ENCODE assay signal across 27 cellular contexts in genomic region chr12:83904175-83904574, GRCh38.
"Had no signal": no experiment of that assay in that cellular context is flagged by ENCODE, and none has a peak within 500 bp of the region (broad histone marks: within the 10 kb centered on the region; RNA-seq: fewer than 3 reads in every experiment).

No MANE protein-coding gene starts in this region.

- H3K4me3 Mint-ChIP-seq: naive thymus-derived CD4-positive, alpha-beta T cell; nephron; neural progenitor cell had no signal

- H3K36me3 Mint-ChIP-seq: naive thymus-derived CD4-positive, alpha-beta T cell; neural progenitor cell had no signal

- H3K9me3 ChIP-seq: esophagus squamous epithelium, heart left ventricle, prostate gland, right atrium auricular region, testis, tibial artery, upper lobe of left lung had no signal

- H3K4me3 ChIP-seq: coronary artery, esophagus squamous epithelium, heart left ventricle, left lung, neural progenitor cell, prostate gland, right atrium auricular region, skin epidermis, spleen, testis, tibial artery, upper lobe of left lung had no signal

- H3K9me3 Mint-ChIP-seq: neural progenitor cell had no signal

- ATAC-seq: heart left ventricle; left cardiac atrium; left lung; naive thymus-derived CD4-positive, alpha-beta T cell; stimulated activated naive CD8-positive, alpha-beta T cell treated with anti-CD3 and anti-CD28 coated beads, Interleukin-15, Interleukin-2, amounts not matched to agents 100 U/mL and 50 U/mL, for 24 hours had no signal

- H3K4me1 Mint-ChIP-seq: naive thymus-derived CD4-positive, alpha-beta T cell; nephron; neural progenitor cell had no signal

- H3K27me3 Mint-ChIP-seq: naive thymus-derived CD4-positive, alpha-beta T cell had no signal

- H3K27ac Mint-ChIP-seq: naive thymus-derived CD4-positive, alpha-beta T cell; nephron; neural progenitor cell had no signal

- H3K27me3 ChIP-seq: esophagus squamous epithelium, heart left ventricle, left lung, neural progenitor cell, right atrium auricular region, spleen, testis, tibial artery, upper lobe of left lung had no signal

- H3K4me1 ChIP-seq: esophagus squamous epithelium, heart left ventricle, left lung, neural progenitor cell, parathyroid adenoma, prostate gland, right atrium auricular region, spleen, testis, tibial artery, upper lobe of left lung had no signal

- DNase-seq: dermis blood vessel endothelial cell; effector memory CD4-positive, alpha-beta T cell; erythroblast; esophagus squamous epithelium; heart left ventricle; hippocampal formation; left cardiac atrium; left lung; mammary epithelial cell; mesendoderm; midbrain; naive thymus-derived CD4-positive, alpha-beta T cell; spleen; stimulated activated CD4-positive, alpha-beta T cell treated with anti-CD3 and anti-CD28 coated beads, Interleukin-4, amount 100 ng/mL, for 1 hour; stimulated activated CD8-positive, alpha-beta memory T cell treated with anti-CD3 and anti-CD28 coated beads, Interleukin-4, amount 100 ng/mL, for 48 hours; stimulated activated naive CD8-positive, alpha-beta T cell treated with anti-CD3 and anti-CD28 coated beads, Interleukin-15, Interleukin-2, amounts not matched to agents 100 U/mL and 50 U/mL, for 24 hours; substantia nigra; testis; tibial artery had no signal

- H3K27ac ChIP-seq: coronary artery, esophagus squamous epithelium, heart left ventricle, left lung, neural progenitor cell, parathyroid adenoma, prostate gland, right atrium auricular region, skin epidermis, spleen, testis, tibial artery, upper lobe of left lung had no signal

- H3K36me3 ChIP-seq: esophagus squamous epithelium, heart left ventricle, left lung, neural progenitor cell, prostate gland, right atrium auricular region, spleen, tibial artery, upper lobe of left lung had no signal
